ENCODE assay signal across 8 cellular contexts in genomic region chr9:127311239-127311741, GRCh38. TPM values are rescaled to one million over a fixed set of nuclear protein-coding genes. Genes with fewer than 3 reads are reported as not detected.
DNase-seq lines count a peak whose midpoint lies in the region; ATAC-seq, FAIRE-seq and TF ChIP-seq lines count a peak whose summit lies in the region.

No MANE protein-coding gene starts in this region.

- 10 to 29% (median 26%) methylated on average over 5 of the region's 5 CpGs for WGBS in small intestine, 3 donors

- POLR2A ChIA-PET in activated CD8-positive, alpha-beta T cell treated with anti-CD3 and anti-CD28 coated beads for 36 hours (lab: Charles Lee) = interaction anchor here (0.6 to 1.0 kb wide), 2 partner anchors 21 to 140 kb away, joined by 3 read pairs; partner anchors contain the start of genes LRSAM1 and RPL12

- H3K27ac Mint-ChIP-seq in Calu3 (ENCODE audit: unreplicated experiment) = peak overlapping the region; percentile 10
- no peak overlapping the region for H3K27ac Mint-ChIP-seq in activated CD8-positive, alpha-beta T cell treated with anti-CD3 and anti-CD28 coated beads for 36 hours

- TF ChIP-seq CTCF in Calu3 (IDR thresholded peaks at IDR 0.05; ENCODE audit: unreplicated experiment) = peak; percentile 24
- peak; percentile 61 for TF ChIP-seq CTCF in activated CD8-positive, alpha-beta T cell treated with anti-CD3 and anti-CD28 coated beads for 36 hours (IDR thresholded peaks at IDR 0.05)

- no TSS peak for BruUV-seq in Calu3 (replicated peaks; lab: Mats Ljungman, UMichigan)

- CTCF ChIA-PET in Calu3 (lab: Charles Lee) = interaction anchor here (1.7 kb wide), 1 partner anchor 10 kb away, joined by 5 read pairs; no protein-coding TSS in a partner anchor
- CTCF ChIA-PET in activated CD8-positive, alpha-beta T cell treated with anti-CD3 and anti-CD28 coated beads for 36 hours (lab: Charles Lee) = interaction anchor here (1.0 to 1.6 kb wide), 8 partner anchors 8 to 144 kb away, joined by 3 to 10 read pairs (median 4); partner anchors contain the start of genes GARNL3, SLC2A8 and ZNF79

- H3K9me3 ChIP-seq in small intestine (ENCODE audit: control insufficient read depth, low read depth) = no peaks in the 10 kb centered on the region

- peaks cover 0 to 3% of the 10 kb centered on the region in 2 donors for H3K4me1 ChIP-seq in small intestine (ENCODE audit: control insufficient read depth in 2 of 2, insufficient read depth in 1 of 2, low read depth in 1 of 2, low read length in 1 of 2)

- no peaks in the 10 kb centered on the region for H3K9me3 Mint-ChIP-seq in Calu3 (ENCODE audit: low read depth, unreplicated experiment)
- H3K9me3 Mint-ChIP-seq in activated CD8-positive, alpha-beta T cell treated with anti-CD3 and anti-CD28 coated beads for 36 hours = no peaks in the 10 kb centered on the region

- no peaks in the 10 kb centered on the region for H3K27me3 Mint-ChIP-seq in Calu3 (ENCODE audit: unreplicated experiment)
- peaks cover 24% of the 10 kb centered on the region for H3K27me3 Mint-ChIP-seq in activated CD8-positive, alpha-beta T cell treated with anti-CD3 and anti-CD28 coated beads for 36 hours

- H3K4me3 Mint-ChIP-seq in Calu3 (ENCODE audit: low read depth, unreplicated experiment) = no peak overlapping the region
- H3K4me3 Mint-ChIP-seq in activated CD8-positive, alpha-beta T cell treated with anti-CD3 and anti-CD28 coated beads for 36 hours = no peak overlapping the region

- DNase-seq in Calu3 = peak; percentile 47
- peak; percentile 71 for DNase-seq in LHCN-M2 (ENCODE audit: low read depth)
- peak; percentile 59 for DNase-seq in activated CD8-positive, alpha-beta T cell treated with anti-CD3 and anti-CD28 coated beads for 36 hours
- DNase-seq in glomerular endothelial cell (ENCODE audit: extremely low read depth, low read depth, low spot score) = peak; percentile 20
- DNase-seq in small intestine = peak; percentile 69
- no peak for DNase-seq in NCI-H146 (lab: John Stamatoyannopoulos, UW)

- intact Hi-C loops in Calu3 (cut with micrococcal nuclease; ENCODE audit: unreplicated experiment) = no loop called here
- intact Hi-C loops in activated CD8-positive, alpha-beta T cell treated with anti-CD3 and anti-CD28 coated beads for 36 hours (cut with micrococcal nuclease) = no loop called here

- H3K4me3 ChIP-seq in small intestine (ENCODE audit: low read depth in 1 of 2, low read length in 2 of 2) = no peak overlapping the region

- peaks cover 18% of the 10 kb centered on the region for H3K4me1 Mint-ChIP-seq in Calu3 (ENCODE audit: low read depth, unreplicated experiment)
- H3K4me1 Mint-ChIP-seq in activated CD8-positive, alpha-beta T cell treated with anti-CD3 and anti-CD28 coated beads for 36 hours (ENCODE audit: low read depth) = no peaks in the 10 kb centered on the region

- peak overlapping the region in 1 of 2 donors; percentile 3 for H3K27ac ChIP-seq in small intestine (ENCODE audit: low read depth in 1 of 2, low read length in 1 of 2)

- FAIRE-seq in small intestine (lab: Jason Lieb, UNC) = no peak

- no peaks in the 10 kb centered on the region for H3K27me3 ChIP-seq in small intestine (ENCODE audit: control insufficient read depth in 2 of 2, insufficient read depth in 2 of 2, low read length in 2 of 2)

- no peaks in the 10 kb centered on the region for H3K36me3 ChIP-seq in small intestine (ENCODE audit: control insufficient read depth in 2 of 2, insufficient read depth in 2 of 2, low read length in 2 of 2)

- H3K36me3 Mint-ChIP-seq in Calu3 (ENCODE audit: insufficient read depth, unreplicated experiment) = no peaks in the 10 kb centered on the region
- H3K36me3 Mint-ChIP-seq in activated CD8-positive, alpha-beta T cell treated with anti-CD3 and anti-CD28 coated beads for 36 hours (ENCODE audit: low read depth) = no peaks in the 10 kb centered on the region

- ATAC-seq in activated CD8-positive, alpha-beta T cell treated with anti-CD3 and anti-CD28 coated beads for 36 hours = peak; percentile 62
- ATAC-seq in HG02938 (IDR thresholded peaks at IDR 0.05; ENCODE audit: unreplicated experiment) (no peak), HG02759 (IDR thresholded peaks at IDR 0.05; ENCODE audit: unreplicated experiment) (no peak)

RNA-seq across cellular contexts. Expression of gene GARNL3, which starts 46.7 kb away (rescaled TPM):
- total RNA-seq in Calu3 (2022) = 2.8 and 3.3 TPM in 2 replicates
- total RNA-seq in LHCN-M2 (2014; rRNA removed) = 1.2 and 1.3 TPM in 2 replicates
- 0.70 TPM for polyA plus RNA-seq in LHCN-M2 (2012)
- total RNA-seq in activated CD8-positive, alpha-beta T cell treated with anti-CD3 and anti-CD28 coated beads for 36 hours = 1 to 10 TPM; 3.8 to 4.2 TPM
- 2.9 and 20.2 TPM in 2 replicates for total RNA-seq in glomerular endothelial cell
- 1 to 10 TPM; 1.6 to 4.9 (median 2.0) TPM for polyA plus RNA-seq in small intestine
